In genomic region chr20:63246490-63247284, GRCh38 we compare ENCODE assay signal across 2 cellular contexts.
A peak's percentile ranks its signal among the peaks of the same experiment; 100 is the strongest.
TF ChIP-seq lines count a peak whose summit lies in the region.

No MANE protein-coding gene starts in this region.

TF ChIP-seq in HCT116, 20 proteins besides CTCF, POLR2A, EP300 and RAD21:
- TF ChIP-seq ELF1 (IDR thresholded peaks at IDR 0.05; ENCODE audit: borderline replicate concordance, low read depth) (no peak), JUND (IDR thresholded peaks at IDR 0.05) (no peak), EGR1 (IDR thresholded peaks at IDR 0.05; ENCODE audit: low read depth) (no peak), CEBPB (IDR thresholded peaks at IDR 0.05; ENCODE audit: low read depth) (no peak), YY1 (IDR thresholded peaks at IDR 0.05; ENCODE audit: extremely low read depth, insufficient replicate concordance, low read depth, low read length) (no peak), CBX3 (IDR thresholded peaks at IDR 0.05; ENCODE audit: low read depth) (no peak), EZH2 (IDR thresholded peaks at IDR 0.05) (no peak), SIN3A (IDR thresholded peaks at IDR 0.05; ENCODE audit: low read depth) (no peak), EZH2phosphoT487 (IDR thresholded peaks at IDR 0.05; ENCODE audit: borderline replicate concordance) (no peak), SRF (IDR thresholded peaks at IDR 0.05; ENCODE audit: low read depth) (no peak), FOSL1 (IDR thresholded peaks at IDR 0.05; ENCODE audit: low read depth) (no peak), TCF7L2 (IDR thresholded peaks at IDR 0.05; ENCODE audit: borderline replicate concordance, extremely low read depth, insufficient read depth, insufficient read length) (no peak), ZNF274 (IDR thresholded peaks at IDR 0.05; ENCODE audit: low read depth, low read length) (no peak), ZFX (IDR thresholded peaks at IDR 0.05) (no peak)
- TF ChIP-seq, protein P1, sequence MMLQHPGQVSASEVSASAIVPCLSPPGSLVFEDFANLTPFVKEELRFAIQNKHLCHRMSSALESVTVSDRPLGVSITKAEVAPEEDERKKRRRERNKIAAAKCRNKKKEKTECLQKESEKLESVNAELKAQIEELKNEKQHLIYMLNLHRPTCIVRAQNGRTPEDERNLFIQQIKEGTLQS (IDR thresholded peaks at IDR 0.05): no peak
- TF ChIP-seq, protein P2, sequence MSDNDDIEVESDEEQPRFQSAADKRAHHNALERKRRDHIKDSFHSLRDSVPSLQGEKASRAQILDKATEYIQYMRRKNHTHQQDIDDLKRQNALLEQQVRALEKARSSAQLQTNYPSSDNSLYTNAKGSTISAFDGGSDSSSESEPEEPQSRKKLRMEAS (IDR thresholded peaks at IDR 0.05): no peak
- TF ChIP-seq, protein P3, sequence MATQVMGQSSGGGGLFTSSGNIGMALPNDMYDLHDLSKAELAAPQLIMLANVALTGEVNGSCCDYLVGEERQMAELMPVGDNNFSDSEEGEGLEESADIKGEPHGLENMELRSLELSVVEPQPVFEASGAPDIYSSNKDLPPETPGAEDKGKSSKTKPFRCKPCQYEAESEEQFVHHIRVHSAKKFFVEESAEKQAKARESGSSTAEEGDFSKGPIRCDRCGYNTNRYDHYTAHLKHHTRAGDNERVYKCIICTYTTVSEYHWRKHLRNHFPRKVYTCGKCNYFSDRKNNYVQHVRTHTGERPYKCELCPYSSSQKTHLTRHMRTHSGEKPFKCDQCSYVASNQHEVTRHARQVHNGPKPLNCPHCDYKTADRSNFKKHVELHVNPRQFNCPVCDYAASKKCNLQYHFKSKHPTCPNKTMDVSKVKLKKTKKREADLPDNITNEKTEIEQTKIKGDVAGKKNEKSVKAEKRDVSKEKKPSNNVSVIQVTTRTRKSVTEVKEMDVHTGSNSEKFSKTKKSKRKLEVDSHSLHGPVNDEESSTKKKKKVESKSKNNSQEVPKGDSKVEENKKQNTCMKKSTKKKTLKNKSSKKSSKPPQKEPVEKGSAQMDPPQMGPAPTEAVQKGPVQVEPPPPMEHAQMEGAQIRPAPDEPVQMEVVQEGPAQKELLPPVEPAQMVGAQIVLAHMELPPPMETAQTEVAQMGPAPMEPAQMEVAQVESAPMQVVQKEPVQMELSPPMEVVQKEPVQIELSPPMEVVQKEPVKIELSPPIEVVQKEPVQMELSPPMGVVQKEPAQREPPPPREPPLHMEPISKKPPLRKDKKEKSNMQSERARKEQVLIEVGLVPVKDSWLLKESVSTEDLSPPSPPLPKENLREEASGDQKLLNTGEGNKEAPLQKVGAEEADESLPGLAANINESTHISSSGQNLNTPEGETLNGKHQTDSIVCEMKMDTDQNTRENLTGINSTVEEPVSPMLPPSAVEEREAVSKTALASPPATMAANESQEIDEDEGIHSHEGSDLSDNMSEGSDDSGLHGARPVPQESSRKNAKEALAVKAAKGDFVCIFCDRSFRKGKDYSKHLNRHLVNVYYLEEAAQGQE (IDR thresholded peaks at IDR 0.05; ENCODE audit: low read depth): no peak

TF ChIP-seq in GM12878, 131 proteins besides CTCF, POLR2A, EP300 and RAD21:
- TF ChIP-seq TBL1XR1 (IDR thresholded peaks at IDR 0.05; ENCODE audit: low read depth, low read length) (no peak), RELB (IDR thresholded peaks at IDR 0.05; ENCODE audit: low read depth) (no peak), ZBTB33 (IDR thresholded peaks at IDR 0.05) (no peak), E2F4 (IDR thresholded peaks at IDR 0.05; ENCODE audit: low read depth, low read length) (no peak), SREBF1 (IDR thresholded peaks at IDR 0.05; ENCODE audit: low read length) (no peak), PAX5 (IDR thresholded peaks at IDR 0.05; ENCODE audit: borderline replicate concordance, low read depth, low read length) (peak; percentile 62; the same call in 1 of the 2 replicates), TARDBP (IDR thresholded peaks at IDR 0.05; ENCODE audit: borderline replicate concordance) (no peak), USF1 (IDR thresholded peaks at IDR 0.05; ENCODE audit: borderline replicate concordance, extremely low read length, insufficient read depth, low read depth, low read length) (peak; percentile 56), TCF12 (IDR thresholded peaks at IDR 0.05; ENCODE audit: low read depth, low read length) (no peak)
- TF ChIP-seq, protein P4, sequence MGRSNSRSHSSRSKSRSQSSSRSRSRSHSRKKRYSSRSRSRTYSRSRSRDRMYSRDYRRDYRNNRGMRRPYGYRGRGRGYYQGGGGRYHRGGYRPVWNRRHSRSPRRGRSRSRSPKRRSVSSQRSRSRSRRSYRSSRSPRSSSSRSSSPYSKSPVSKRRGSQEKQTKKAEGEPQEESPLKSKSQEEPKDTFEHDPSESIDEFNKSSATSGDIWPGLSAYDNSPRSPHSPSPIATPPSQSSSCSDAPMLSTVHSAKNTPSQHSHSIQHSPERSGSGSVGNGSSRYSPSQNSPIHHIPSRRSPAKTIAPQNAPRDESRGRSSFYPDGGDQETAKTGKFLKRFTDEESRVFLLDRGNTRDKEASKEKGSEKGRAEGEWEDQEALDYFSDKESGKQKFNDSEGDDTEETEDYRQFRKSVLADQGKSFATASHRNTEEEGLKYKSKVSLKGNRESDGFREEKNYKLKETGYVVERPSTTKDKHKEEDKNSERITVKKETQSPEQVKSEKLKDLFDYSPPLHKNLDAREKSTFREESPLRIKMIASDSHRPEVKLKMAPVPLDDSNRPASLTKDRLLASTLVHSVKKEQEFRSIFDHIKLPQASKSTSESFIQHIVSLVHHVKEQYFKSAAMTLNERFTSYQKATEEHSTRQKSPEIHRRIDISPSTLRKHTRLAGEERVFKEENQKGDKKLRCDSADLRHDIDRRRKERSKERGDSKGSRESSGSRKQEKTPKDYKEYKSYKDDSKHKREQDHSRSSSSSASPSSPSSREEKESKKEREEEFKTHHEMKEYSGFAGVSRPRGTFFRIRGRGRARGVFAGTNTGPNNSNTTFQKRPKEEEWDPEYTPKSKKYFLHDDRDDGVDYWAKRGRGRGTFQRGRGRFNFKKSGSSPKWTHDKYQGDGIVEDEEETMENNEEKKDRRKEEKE (IDR thresholded peaks at IDR 0.05): no peak
- TF ChIP-seq, protein P5, sequence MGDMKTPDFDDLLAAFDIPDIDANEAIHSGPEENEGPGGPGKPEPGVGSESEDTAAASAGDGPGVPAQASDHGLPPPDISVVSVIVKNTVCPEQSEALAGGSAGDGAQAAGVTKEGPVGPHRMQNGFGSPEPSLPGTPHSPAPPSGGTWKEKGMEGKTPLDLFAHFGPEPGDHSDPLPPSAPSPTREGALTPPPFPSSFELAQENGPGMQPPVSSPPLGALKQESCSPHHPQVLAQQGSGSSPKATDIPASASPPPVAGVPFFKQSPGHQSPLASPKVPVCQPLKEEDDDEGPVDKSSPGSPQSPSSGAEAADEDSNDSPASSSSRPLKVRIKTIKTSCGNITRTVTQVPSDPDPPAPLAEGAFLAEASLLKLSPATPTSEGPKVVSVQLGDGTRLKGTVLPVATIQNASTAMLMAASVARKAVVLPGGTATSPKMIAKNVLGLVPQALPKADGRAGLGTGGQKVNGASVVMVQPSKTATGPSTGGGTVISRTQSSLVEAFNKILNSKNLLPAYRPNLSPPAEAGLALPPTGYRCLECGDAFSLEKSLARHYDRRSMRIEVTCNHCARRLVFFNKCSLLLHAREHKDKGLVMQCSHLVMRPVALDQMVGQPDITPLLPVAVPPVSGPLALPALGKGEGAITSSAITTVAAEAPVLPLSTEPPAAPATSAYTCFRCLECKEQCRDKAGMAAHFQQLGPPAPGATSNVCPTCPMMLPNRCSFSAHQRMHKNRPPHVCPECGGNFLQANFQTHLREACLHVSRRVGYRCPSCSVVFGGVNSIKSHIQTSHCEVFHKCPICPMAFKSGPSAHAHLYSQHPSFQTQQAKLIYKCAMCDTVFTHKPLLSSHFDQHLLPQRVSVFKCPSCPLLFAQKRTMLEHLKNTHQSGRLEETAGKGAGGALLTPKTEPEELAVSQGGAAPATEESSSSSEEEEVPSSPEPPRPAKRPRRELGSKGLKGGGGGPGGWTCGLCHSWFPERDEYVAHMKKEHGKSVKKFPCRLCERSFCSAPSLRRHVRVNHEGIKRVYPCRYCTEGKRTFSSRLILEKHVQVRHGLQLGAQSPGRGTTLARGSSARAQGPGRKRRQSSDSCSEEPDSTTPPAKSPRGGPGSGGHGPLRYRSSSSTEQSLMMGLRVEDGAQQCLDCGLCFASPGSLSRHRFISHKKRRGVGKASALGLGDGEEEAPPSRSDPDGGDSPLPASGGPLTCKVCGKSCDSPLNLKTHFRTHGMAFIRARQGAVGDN (IDR thresholded peaks at IDR 0.05): no peak
